ENCODE assay signal across 24 cellular contexts in the genomic region with DNA sequence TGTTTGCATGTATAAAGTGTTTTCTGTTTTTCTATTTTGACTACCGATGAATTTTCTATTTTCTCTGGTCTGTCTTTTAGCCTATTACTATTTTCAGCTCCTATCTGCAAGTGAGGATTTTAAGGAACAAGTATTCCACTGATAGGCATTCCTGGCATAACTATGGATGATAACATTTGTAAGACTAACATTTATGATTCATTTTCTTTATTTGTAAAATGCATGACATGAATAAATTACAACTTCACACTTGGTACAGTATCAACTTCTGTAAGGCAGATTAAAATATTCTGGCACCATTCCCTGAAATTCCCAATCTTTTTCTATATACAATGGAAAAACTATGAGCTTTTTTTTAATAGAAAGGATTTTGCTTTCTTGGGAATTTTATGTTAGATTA.
"Had no signal": no experiment of that assay in that cellular context is flagged by ENCODE, and none has a peak within 500 bp of the region (broad histone marks: within the 10 kb centered on the region; RNA-seq: fewer than 3 reads in every experiment).

No MANE protein-coding gene starts in this region.

- H3K4me3 ChIP-seq: left lung, right atrium auricular region, skin epidermis, tibial nerve, uterus had no signal

- DNase-seq: activated CD8-positive, alpha-beta memory T cell treated with anti-CD3 and anti-CD28 coated beads, Interleukin-2, amount 50 U/mL, for 4 hours; activated CD8-positive, alpha-beta T cell treated with anti-CD3 and anti-CD28 coated beads for 36 hours; activated effector memory CD4-positive, alpha-beta T cell treated with anti-CD3 and anti-CD28 coated beads, Interleukin-2, amount 50 U/mL, for 16 hours; activated T-cell treated with anti-CD3 and anti-CD28 coated beads, Interleukin-2, amount 50 U/mL, for 48 hours; amniotic stem cell; brain microvascular endothelial cell; cerebellar nuclear complex; effector memory CD8-positive, alpha-beta T cell; hippocampal formation; left lung; mammary epithelial cell; nucleus accumbens; posterior cingulate gyrus; stimulated activated CD4-positive, alpha-beta T cell treated with anti-CD3 and anti-CD28 coated beads, Interleukin-15, amount 100 ng/mL, for 24 hours; stimulated activated CD4-positive, alpha-beta T cell treated with anti-CD3 and anti-CD28 coated beads, Interleukin-4, amount 100 ng/mL, for 1 hour; T-helper 1 cell; uterus had no signal

- FAIRE-seq: kidney had no signal

- ATAC-seq: activated CD8-positive, alpha-beta T cell treated with anti-CD3 and anti-CD28 coated beads for 36 hours; activated naive CD4-positive, alpha-beta T cell treated with anti-CD3 and anti-CD28 coated beads, Interleukin-2, amount 50 U/mL, for 72 hours; effector memory CD8-positive, alpha-beta T cell; left lung; natural killer cell treated with Interleukin-12 subunit alpha and Interleukin-12 subunit beta and Interleukin-15 and Interleukin-18, amount 100 ng/mL, for 72 hours had no signal

- H3K4me1 ChIP-seq: left lung, tibial nerve, uterus had no signal

- H3K27ac ChIP-seq: brain microvascular endothelial cell, left lung, skin epidermis, tibial nerve, uterus, VCaP had no signal

- H3K36me3 ChIP-seq: brain microvascular endothelial cell, left lung, right atrium auricular region, uterus had no signal

- H3K27me3 ChIP-seq: brain microvascular endothelial cell, left lung, right atrium auricular region, tibial nerve, uterus had no signal

- H3K9me3 ChIP-seq: left lung, right atrium auricular region, uterus had no signal
